In genomic region chr11:72724851-72725730, GRCh38 we compare ENCODE assay signal across 1 cellular context.
TF ChIP-seq lines count a peak whose summit lies in the region.

No MANE protein-coding gene starts in this region.

TF ChIP-seq in K562, 482 proteins besides CTCF, POLR2A, EP300 and RAD21 (continued from another document and continues in another):
- TF ChIP-seq REST (CRISPR knock-in tag; IDR thresholded peaks at IDR 0.05; ENCODE audit: low read depth): no peak
- no peak for TF ChIP-seq SNAPC5 (CRISPR knock-in tag; IDR thresholded peaks at IDR 0.05)
- no peak for TF ChIP-seq MYNN (IDR thresholded peaks at IDR 0.05)
- TF ChIP-seq MYNN (CRISPR knock-in tag; IDR thresholded peaks at IDR 0.05): no peak
- 0 out of 2 replicates have a peak, but pooled peaks have one; percentile 38 for TF ChIP-seq ZNF592 (IDR thresholded peaks at IDR 0.05)
- TF ChIP-seq ZNF395 (CRISPR knock-in tag; IDR thresholded peaks at IDR 0.05): no peak
- no peak for TF ChIP-seq ELF2 (CRISPR knock-in tag; IDR thresholded peaks at IDR 0.05)
- no peak for TF ChIP-seq ARID1B (IDR thresholded peaks at IDR 0.05)
- no peak for TF ChIP-seq ZNF146 (CRISPR knock-in tag; IDR thresholded peaks at IDR 0.05; ENCODE audit: unreplicated experiment)
- TF ChIP-seq MXD1 (CRISPR knock-in tag; IDR thresholded peaks at IDR 0.05; ENCODE audit: borderline replicate concordance, poor library complexity, severe bottlenecking): no peak
- no peak for TF ChIP-seq PTTG1 (tag; IDR thresholded peaks at IDR 0.05; ENCODE audit: low read depth)
- no peak for TF ChIP-seq ZNF232 (CRISPR knock-in tag; IDR thresholded peaks at IDR 0.05)
- 0 out of 2 replicates have a peak, but pooled peaks have one; percentile 41 for TF ChIP-seq THRAP3 (IDR thresholded peaks at IDR 0.05; ENCODE audit: borderline replicate concordance)
- no peak for TF ChIP-seq ZBTB5 (IDR thresholded peaks at IDR 0.05)
- no peak for TF ChIP-seq BACH1 (tag; IDR thresholded peaks at IDR 0.05)
- TF ChIP-seq GABPA (tag; conservative IDR thresholded peaks at IDR 0.05; ENCODE audit: low read depth): no peak
- no peak for TF ChIP-seq ZNF408 (CRISPR knock-in tag; IDR thresholded peaks at IDR 0.05; ENCODE audit: low read depth)
- TF ChIP-seq TRIM25 (IDR thresholded peaks at IDR 0.05; ENCODE audit: borderline replicate concordance): no peak
- peak; percentile 52 for TF ChIP-seq NEUROD1 (IDR thresholded peaks at IDR 0.05; ENCODE audit: borderline replicate concordance, low read depth, low read length, partially characterized antibody)
- no peak for TF ChIP-seq FOXK1 (CRISPR knock-in tag; IDR thresholded peaks at IDR 0.05; ENCODE audit: borderline replicate concordance)
- TF ChIP-seq TAL1 (IDR thresholded peaks at IDR 0.05): no peak
- no peak for TF ChIP-seq ZNF449 (CRISPR knock-in tag; IDR thresholded peaks at IDR 0.05)
- TF ChIP-seq EZH2 (IDR thresholded peaks at IDR 0.05; ENCODE audit: borderline replicate concordance, low read depth, low read length): no peak
- peak; percentile 99 for TF ChIP-seq ZNF740 (CRISPR knock-in tag; IDR thresholded peaks at IDR 0.05)
- TF ChIP-seq ZNF740 (tag; IDR thresholded peaks at IDR 0.05): peak in 1 of 2 experiments; percentile 99; a peak in 2 of 4 replicates
- no peak for TF ChIP-seq ARID4B (CRISPR knock-in tag; IDR thresholded peaks at IDR 0.05)
- no peak for TF ChIP-seq BHLHE40 (IDR thresholded peaks at IDR 0.05; ENCODE audit: low read length)
- TF ChIP-seq MTA2 (IDR thresholded peaks at IDR 0.05; ENCODE audit: low read depth): no peak
- TF ChIP-seq ARNT (IDR thresholded peaks at IDR 0.05): peak in 1 of 2 experiments; percentile 72; a peak in 2 of 4 replicates
- TF ChIP-seq PRPF4 (IDR thresholded peaks at IDR 0.05; ENCODE audit: insufficient read depth, low read depth, low read length, poor library complexity, severe bottlenecking): no peak
- no peak for TF ChIP-seq GTF3C2 (IDR thresholded peaks at IDR 0.05; ENCODE audit: borderline replicate concordance, extremely low read depth, insufficient read length)
- TF ChIP-seq TARDBP (IDR thresholded peaks at IDR 0.05): no peak
